Comparison of ENCODE assay signal across 35 cellular contexts in the genomic region with DNA sequence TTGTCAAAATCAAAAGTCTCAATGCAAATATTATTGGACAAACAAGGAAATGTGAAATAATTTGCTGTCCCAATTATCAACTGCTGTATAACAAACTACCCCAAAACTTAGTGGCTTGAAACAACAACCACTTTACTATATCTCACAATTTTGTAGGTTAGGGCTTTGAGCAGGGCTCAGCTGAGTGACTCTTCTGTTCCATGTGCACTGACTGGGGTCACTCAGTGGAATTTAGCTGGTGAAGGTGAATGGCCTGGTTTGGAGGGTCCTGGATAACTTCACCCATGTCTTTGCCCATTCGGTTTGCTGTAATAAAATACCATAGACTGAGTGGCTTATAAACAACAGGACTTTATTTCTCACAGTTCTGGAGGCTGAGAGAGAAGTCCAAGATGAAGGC. TPM values are rescaled to one million over a fixed set of nuclear protein-coding genes. Genes with fewer than 3 reads are reported as not detected.
A peak's percentile ranks its signal among the peaks of the same experiment; 100 is the strongest.
DNase-seq lines count a peak whose midpoint lies in the region; ATAC-seq, FAIRE-seq and TF ChIP-seq lines count a peak whose summit lies in the region.
"Had no signal": no experiment of that assay in that cellular context is flagged by ENCODE, and none has a peak within 500 bp of the region (broad histone marks: within the 10 kb centered on the region; RNA-seq: fewer than 3 reads in every experiment).

No MANE protein-coding gene starts in this region.

- no peak for DNase-seq in HepG2 (ENCODE audit: low spot score)
- DNase-seq in right lobe of liver, result no peak
- DNase-seq in GM23338 (ENCODE audit: low spot score), result no peak
- no peak for DNase-seq in neural crest cell (ENCODE audit: low read depth, low spot score)
- DNase-seq in transverse colon, result no peak
- no peak for DNase-seq in MV-4-11 (lab: John Stamatoyannopoulos, UW)
- DNase-seq: 8988T; ACHN; AML-193; BE2C; C1 segment of cervical spinal cord; Caco-2; Calu3; CD4-positive, alpha-beta memory T cell; CD4-positive, alpha-beta T cell; CD4-positive, CD25-positive, alpha-beta regulatory T cell; CD8-positive, alpha-beta memory T cell; CD8-positive, alpha-beta T cell; COR-L47; DMS 273 treated with DMSO at 0.1 percent for 48 hours; DMS153; DMS53; DMS79; DMS79 treated with DMSO at 0.1 percent for 48 hours; DND-41; EL had no signal

- H3K9me2 ChIP-seq in GM23338 (ENCODE audit: insufficient read depth), result no peaks in the 10 kb centered on the region

- no peak for FAIRE-seq in HepG2 (lab: Jason Lieb, UNC)
- FAIRE-seq: A204.1, A549, D721Med had no signal

- WGBS in HepG2 (ENCODE audit: low lambda C conversion rate), result 33% methylated on average over 1 of the region's 1 CpG
- WGBS in right lobe of liver (ENCODE audit: insufficient coverage, low coverage, low lambda C conversion rate, missing lambda C conversion rate), result 85% methylated on average over 1 of the region's 1 CpG
- WGBS in transverse colon (ENCODE audit: low coverage in 1 of 2), 2 donors, result 61 to 83% methylated on average over 1 of the region's 1 CpG

- ATAC-seq in HepG2, result no peak
- ATAC-seq in right lobe of liver, result no peak
- ATAC-seq in GM23338, result no peak
- ATAC-seq: A549; CD8-positive, alpha-beta T cell had no signal

- no TSS peak for BruUV-seq in HepG2 (replicated peaks; lab: Mats Ljungman, UMichigan)

- intact Hi-C loops in HepG2 (cut with micrococcal nuclease; ENCODE audit: unreplicated experiment) (no loop called here), right lobe of liver (cut with DNase I) (no loop called here), transverse colon (cut with DNase I; ENCODE audit: low total_unique reads) (no loop called here)

- H3K4me1 Mint-ChIP-seq in GM23338, result peaks cover 13% of the 10 kb centered on the region
- peaks cover 15% of the 10 kb centered on the region for H3K4me1 Mint-ChIP-seq in neural crest cell

- H3K9me3 Mint-ChIP-seq in GM23338 (no peaks in the 10 kb centered on the region), neural crest cell (no peaks in the 10 kb centered on the region)
- H3K9me3 Mint-ChIP-seq: CD4-positive, alpha-beta T cell; CD8-positive, alpha-beta T cell had no signal

- H3F3A ChIP-seq in GM23338 (replicated peaks; ENCODE audit: low read depth), result 0 out of 2 replicates have a peak, but pooled peaks cover 10% of the 10 kb centered on the region

- H3K27me3 ChIP-seq in HepG2 (ENCODE audit: control insufficient read depth in 1 of 2, insufficient read depth in 2 of 2, low read length in 2 of 2), result no peaks in the 10 kb centered on the region
- H3K27me3 ChIP-seq in right lobe of liver, result no peaks in the 10 kb centered on the region
- peaks cover 33% of the 10 kb centered on the region for H3K27me3 ChIP-seq in GM23338 (ENCODE audit: insufficient read depth)
- H3K27me3 ChIP-seq in transverse colon, result peaks cover 63% of the 10 kb centered on the region

- CTCF ChIA-PET in HepG2 (lab: Yijun Ruan, JAX; ENCODE audit: low intra/inter-chr PET ratio, low total read pairs), result no interaction called here

- no peak overlapping the region for H3K4me3 ChIP-seq in HepG2 (replicated peaks in 1 of 3; ENCODE audit: insufficient read depth in 1 of 3, low read depth in 2 of 3, low read length in 3 of 3)
- H3K4me3 ChIP-seq in right lobe of liver, result no peak overlapping the region
- no peak overlapping the region for H3K4me3 ChIP-seq in GM23338
- H3K4me3 ChIP-seq in transverse colon, result no peak overlapping the region
- H3K4me3 ChIP-seq: A549; BLaER1; BLaER1 treated with 17β-estradiol and CSF1 and Interleukin-3, amounts not matched to agents 10 nM and 100 nM had no signal

- H3K4me2 ChIP-seq in HepG2 (ENCODE audit: low read depth, low read length) (no peak overlapping the region), GM23338 (no peak overlapping the region)
- H3K4me2 ChIP-seq: A549; BLaER1; BLaER1 treated with 17β-estradiol and CSF1 and Interleukin-3, amounts not matched to agents 10 nM and 100 nM had no signal

- no peaks in the 10 kb centered on the region for H3K9me3 ChIP-seq in HepG2 (ENCODE audit: low read length)
- H3K9me3 ChIP-seq in right lobe of liver, result no peaks in the 10 kb centered on the region
- H3K9me3 ChIP-seq in transverse colon, result no peaks in the 10 kb centered on the region
- H3K9me3 ChIP-seq: A549, BE2C, BLaER1, Caco-2 had no signal

- no peak overlapping the region for H3K27ac Mint-ChIP-seq in GM23338
- no peak overlapping the region for H3K27ac Mint-ChIP-seq in neural crest cell (ENCODE audit: unreplicated experiment)
- H3K27ac Mint-ChIP-seq: B cell; CD14-positive monocyte; CD4-positive, alpha-beta memory T cell; CD4-positive, alpha-beta T cell; CD4-positive, CD25-positive, alpha-beta regulatory T cell; CD8-positive, alpha-beta memory T cell; CD8-positive, alpha-beta T cell had no signal

- no peak for TF ChIP-seq CTCF in HepG2 (CRISPR knock-in tag; IDR thresholded peaks at IDR 0.05)
- no peak for TF ChIP-seq CTCF in right lobe of liver (IDR thresholded peaks at IDR 0.05)
- TF ChIP-seq CTCF in GM23338 (conservative IDR thresholded peaks at IDR 0.05; ENCODE audit: low read depth in 2 of 2), result no peak
- no peak for TF ChIP-seq CTCF in neural crest cell (conservative IDR thresholded peaks at IDR 0.05)
- TF ChIP-seq CTCF in transverse colon (IDR thresholded peaks at IDR 0.05), result no peak

- H3K79me2 ChIP-seq in HepG2 (ENCODE audit: insufficient read depth, low read length), result peaks cover 4% of the 10 kb centered on the region
- H3K79me2 ChIP-seq in GM23338 (replicated peaks; ENCODE audit: insufficient read depth), result no peaks in the 10 kb centered on the region

- H3K27me3 Mint-ChIP-seq in GM23338 (ENCODE audit: insufficient read depth, low read depth, poor library complexity) (peaks cover 23% of the 10 kb centered on the region), neural crest cell (ENCODE audit: low read depth) (peaks cover 5% of the 10 kb centered on the region)

- in situ Hi-C loops in HepG2 (cut with HindIII; ENCODE audit: extremely low pct_ligation_motif_present, low pct_unique_long_range_greater_than_20kb), result no loop called here
- in situ Hi-C loops in transverse colon (cut with MboI; ENCODE audit: low pct_ligation_motif_present in 1 of 4, low pct_unique_long_range_greater_than_20kb in 1 of 4, low sequenced_read_pairs in 3 of 4), result no loop called here

- no peak overlapping the region for H3K27ac ChIP-seq in HepG2 (ENCODE audit: extremely low read length, insufficient read depth, low read length)
- H3K27ac ChIP-seq in right lobe of liver, result no peak overlapping the region
- H3K27ac ChIP-seq in GM23338 (ENCODE audit: low read depth), result no peak overlapping the region
- H3K27ac ChIP-seq in transverse colon, result no peak overlapping the region
- H3K27ac ChIP-seq: 22Rv1; A549; BLaER1; BLaER1 treated with 17β-estradiol and CSF1 and Interleukin-3, amounts not matched to agents 10 nM and 100 nM; C4-2B had no signal

- TF ChIP-seq RAD21 in HepG2 (CRISPR knock-in tag; IDR thresholded peaks at IDR 0.05), result no peak

- H4K20me1 ChIP-seq in HepG2 (ENCODE audit: insufficient read depth, low read length) (no peaks in the 10 kb centered on the region), GM23338 (replicated peaks; ENCODE audit: insufficient read depth) (no peaks in the 10 kb centered on the region)
- H4K20me1 ChIP-seq: BLaER1 had no signal

- H3K4me1 ChIP-seq in HepG2 (ENCODE audit: insufficient read depth, low read length) (peaks cover 19% of the 10 kb centered on the region), right lobe of liver (peaks cover 0 to 6% (median 0%) of the 10 kb centered on the region in 4 donors), GM23338 (ENCODE audit: insufficient read depth) (peaks cover 15% of the 10 kb centered on the region; the same call in 1 of the 2 replicates), transverse colon (peaks cover 0 to 14% (median 10%) of the 10 kb centered on the region in 4 donors)
- H3K4me1 ChIP-seq: Caco-2 had no signal

- H3K4me3 Mint-ChIP-seq in GM23338, result no peak overlapping the region
- H3K4me3 Mint-ChIP-seq in neural crest cell, result peak overlapping the region; percentile 58
- H3K4me3 Mint-ChIP-seq: B cell; CD14-positive monocyte; CD4-positive, alpha-beta memory T cell; CD4-positive, alpha-beta T cell; CD4-positive, CD25-positive, alpha-beta regulatory T cell; CD8-positive, alpha-beta memory T cell; CD8-positive, alpha-beta T cell had no signal

- H3K36me3 Mint-ChIP-seq in GM23338 (ENCODE audit: low read depth) (no peaks in the 10 kb centered on the region; the same call in 2 of the 3 replicates), neural crest cell (ENCODE audit: low read depth) (no peaks in the 10 kb centered on the region)
- H3K36me3 Mint-ChIP-seq: CD4-positive, CD25-positive, alpha-beta regulatory T cell; CD8-positive, alpha-beta memory T cell; CD8-positive, alpha-beta T cell had no signal

- POLR2A ChIA-PET in HepG2 (lab: Yijun Ruan, JAX), result no interaction called here

- no peak overlapping the region for H2AFZ ChIP-seq in HepG2 (ENCODE audit: low read length)
- no peak overlapping the region for H2AFZ ChIP-seq in GM23338

- H3K9ac ChIP-seq in HepG2 (ENCODE audit: insufficient read depth, low read depth, low read length), result no peak overlapping the region
- H3K9ac ChIP-seq: BLaER1; BLaER1 treated with 17β-estradiol and CSF1 and Interleukin-3, amounts not matched to agents 10 nM and 100 nM had no signal

- no peaks in the 10 kb centered on the region for H3K36me3 ChIP-seq in HepG2 (replicated peaks in 1 of 2; ENCODE audit: control insufficient read depth in 1 of 2, insufficient read depth in 2 of 2, low read length in 2 of 2)
- H3K36me3 ChIP-seq in right lobe of liver, result no peaks in the 10 kb centered on the region
- H3K36me3 ChIP-seq in GM23338 (ENCODE audit: insufficient read depth), result no peaks in the 10 kb centered on the region
- no peaks in the 10 kb centered on the region for H3K36me3 ChIP-seq in transverse colon
- H3K36me3 ChIP-seq: BE2C; BLaER1; BLaER1 treated with 17β-estradiol and CSF1 and Interleukin-3, amounts not matched to agents 10 nM and 100 nM had no signal

- TF ChIP-seq EP300 in HepG2 (IDR thresholded peaks at IDR 0.05; ENCODE audit: low read depth in 2 of 2, low read length in 2 of 2) (no peak), HepG2 (CRISPR knock-in tag; IDR thresholded peaks at IDR 0.05; ENCODE audit: borderline replicate concordance) (no peak), transverse colon (IDR thresholded peaks at IDR 0.05; ENCODE audit: low read depth) (no peak)

- TF ChIP-seq POLR2A in HepG2 (IDR thresholded peaks at IDR 0.05; ENCODE audit: insufficient read depth in 1 of 2, low read depth in 2 of 2, low read length in 2 of 2) (no peak), right lobe of liver (IDR thresholded peaks at IDR 0.05) (no peak), transverse colon (IDR thresholded peaks at IDR 0.05) (no peak)

RNA-seq across cellular contexts. Expression of a gene that starts 3.7 kb away (rescaled TPM):
- total RNA-seq in HepG2 (2016; rRNA removed; fragmentation: Illumina TruSeq; extraction: Trizol) (19.2 and 30.0 TPM in 2 replicates), right lobe of liver (10 to 100 TPM in 1 of 6 experiments, 1 to 10 TPM in 5; 3.1 to 10.2 (median 5.8) TPM), neural crest cell (18.9 and 21.9 TPM in 2 replicates), transverse colon (1 to 10 TPM in 2 of 4 donors, not detected in 2; 2.2 to 5.2 TPM)
- 3.4 and 5.0 TPM in 2 replicates for total RNA-seq in HepG2 (2016; cell fraction: cytosol; rRNA removed; fragmentation: Illumina TruSeq; extraction: Trizol; ENCODE audit: low read depth)
- total RNA-seq in HepG2 (2016; cell fraction: insoluble cytoplasmic fraction; rRNA removed; fragmentation: Illumina TruSeq; extraction: Trizol), result 20.2 and 27.5 TPM in 2 replicates
- total RNA-seq in HepG2 (2016; cell fraction: membrane; rRNA removed; fragmentation: Illumina TruSeq; extraction: Trizol), result 8.4 and 9.3 TPM in 2 replicates
- 15.5 and 19.2 TPM in 2 replicates for total RNA-seq in HepG2 (2016; cell fraction: nucleus; rRNA removed; fragmentation: Illumina TruSeq; extraction: Trizol)
- polyA plus RNA-seq in HepG2 (2011; rRNA removed) (27.2 and 28.2 TPM in 2 replicates), GM23338 (2016; fragmentation: Nextera tagmentation; extraction: Ambion mirVana) (7.3 and 8.5 TPM in 2 replicates)
- polyA plus RNA-seq in HepG2 (2011; cell fraction: cytosol; rRNA removed), result 21.7 and 24.2 TPM in 2 replicates
- polyA plus RNA-seq in HepG2 (2011; cell fraction: nucleus; rRNA removed), result 56.7 and 59.2 TPM in 2 replicates
- polyA plus RNA-seq in HepG2 (2012), result 16.9 and 17.5 TPM in 2 replicates
- polyA plus RNA-seq in HepG2 (2016; cell fraction: cytosol; fragmentation: Illumina TruSeq; extraction: Trizol; ENCODE audit: low read depth), result 2.6 and 3.4 TPM in 2 replicates
- polyA plus RNA-seq in HepG2 (2016; cell fraction: insoluble cytoplasmic fraction; fragmentation: Illumina TruSeq; extraction: Trizol; ENCODE audit: low read depth), result 35.8 and 38.3 TPM in 2 replicates
- polyA plus RNA-seq in HepG2 (2016; cell fraction: membrane; fragmentation: Illumina TruSeq; extraction: Trizol; ENCODE audit: low read depth), result 6.0 and 6.2 TPM in 2 replicates
- polyA plus RNA-seq in HepG2 (2016; cell fraction: nucleus; fragmentation: Illumina TruSeq; extraction: Trizol; ENCODE audit: insufficient read depth, low read depth), result 30.3 and 31.2 TPM in 2 replicates
- polyA minus RNA-seq in HepG2 (2011; rRNA and poly(A)+ RNA removed; ENCODE audit: low replicate concordance), result 30.0 and 31.2 TPM in 2 replicates
- 7.8 and 10.8 TPM in 2 replicates for polyA minus RNA-seq in HepG2 (2011; cell fraction: cytosol; rRNA and poly(A)+ RNA removed)
- polyA minus RNA-seq in HepG2 (2011; cell fraction: nucleus; rRNA and poly(A)+ RNA removed), result 47.3 and 58.2 TPM in 2 replicates
- total RNA-seq in GM23338 (2014; rRNA removed; shearing (Covaris generic)), result 8.3 and 9.7 TPM in 2 replicates
- total RNA-seq: CD4-positive, CD25-positive, alpha-beta regulatory T cell; CD8-positive, alpha-beta T cell had no signal
